In genomic region chr3:133441867-133442270, GRCh38 we compare ENCODE assay signal across 1 cellular context.
TF ChIP-seq lines count a peak whose summit lies in the region.

No MANE protein-coding gene starts in this region.

TF ChIP-seq in HepG2, 621 proteins besides CTCF, POLR2A, EP300 and RAD21 (continued from another document):
- TF ChIP-seq GRHL1 (CRISPR knock-in tag; conservative IDR thresholded peaks at IDR 0.05) = no peak
